In the genomic region with DNA sequence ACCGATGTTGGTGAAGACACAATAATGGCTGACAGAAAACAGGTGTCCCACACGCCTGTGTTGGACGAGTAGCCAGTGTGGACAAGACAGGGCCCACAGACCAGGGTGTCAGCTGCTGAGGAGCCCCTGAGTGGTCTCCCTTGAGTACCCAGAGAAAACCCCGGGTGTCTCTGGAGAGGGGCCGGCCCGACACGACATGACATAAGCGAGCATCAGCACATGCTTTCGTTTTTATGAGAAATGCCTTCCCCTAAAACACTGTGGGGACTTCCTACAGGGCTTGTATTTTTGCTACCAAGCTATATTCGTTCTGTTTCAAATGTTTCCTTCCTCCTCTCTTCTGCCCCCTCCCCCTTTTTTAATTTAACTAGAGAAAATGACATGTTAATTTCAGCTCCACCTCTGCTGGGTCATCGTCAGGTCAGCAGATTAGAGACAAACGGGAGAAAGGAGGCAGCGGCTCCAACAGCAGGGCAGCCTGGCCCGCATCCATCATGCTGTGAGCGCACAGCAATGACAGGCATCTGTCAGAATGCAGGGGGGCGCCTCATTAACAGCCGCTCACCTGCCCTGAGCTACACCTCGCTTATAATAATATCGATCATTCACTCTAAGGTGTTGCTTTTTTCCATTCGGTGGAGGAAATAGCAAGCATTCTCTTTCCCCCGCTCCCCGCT, we compare ENCODE assay signal across 11 cellular contexts.
DNase-seq lines count a peak whose midpoint lies in the region; ATAC-seq and TF ChIP-seq lines count a peak whose summit lies in the region.
"Had no signal": no experiment of that assay in that cellular context is flagged by ENCODE, and none has a peak within 500 bp of the region (broad histone marks: within the 10 kb centered on the region; RNA-seq: fewer than 3 reads in every experiment).

No MANE protein-coding gene starts in this region.

- ATAC-seq in GM21360 (IDR thresholded peaks at IDR 0.05; ENCODE audit: unreplicated experiment) (peak; percentile 68), GM18861 (IDR thresholded peaks at IDR 0.05; ENCODE audit: unreplicated experiment) (no peak)

- H3K4me1 ChIP-seq in A673 (ENCODE audit: insufficient read depth, low read length, poor library complexity, severe bottlenecking) (no peaks in the 10 kb centered on the region), muscle layer of colon (ENCODE audit: insufficient read depth, low read length) (no peaks in the 10 kb centered on the region), testis (no peaks in the 10 kb centered on the region), spleen (no peaks in the 10 kb centered on the region)

- 47% methylated on average over 19 to 22 of the region's 22 CpGs for WGBS in testis, 2 donors
- 37 to 52% (median 45%) methylated on average over 22 of the region's 22 CpGs for WGBS in spleen, 5 donors

- CTCF ChIA-PET in A673 (lab: Charles Lee), result no interaction called here

- DNase-seq in A673 (ENCODE audit: low spot score), result no peak
- DNase-seq in activated naive CD8-positive, alpha-beta T cell treated with anti-CD3 and anti-CD28 coated beads for 36 hours, result no peak
- no peak for DNase-seq in testis
- no peak for DNase-seq in spleen
- no peak for DNase-seq in activated CD8-positive, alpha-beta memory T cell treated with anti-CD3 and anti-CD28 coated beads for 24 hours
- DNase-seq: CD4-positive, alpha-beta T cell; T-helper 9 cell had no signal

- H3K9me3 Mint-ChIP-seq in activated naive CD8-positive, alpha-beta T cell treated with anti-CD3 and anti-CD28 coated beads for 36 hours, result no peaks in the 10 kb centered on the region
- H3K9me3 Mint-ChIP-seq: CD4-positive, alpha-beta T cell had no signal

- peak overlapping the region; percentile 49 for H3K4me3 Mint-ChIP-seq in activated naive CD8-positive, alpha-beta T cell treated with anti-CD3 and anti-CD28 coated beads for 36 hours
- H3K4me3 Mint-ChIP-seq: CD4-positive, alpha-beta T cell; natural killer cell treated with Interleukin-12 subunit alpha and Interleukin-12 subunit beta and Interleukin-15 and Interleukin-18, amount 100 ng/mL, for 72 hours had no signal

- H3K27ac ChIP-seq in A673 (ENCODE audit: low read depth, low read length, poor library complexity, severe bottlenecking) (no peak overlapping the region), muscle layer of colon (ENCODE audit: low read depth, low read length) (no peak overlapping the region), testis (no peak overlapping the region), spleen (no peak overlapping the region)

- H3K9ac ChIP-seq in muscle layer of colon (ENCODE audit: low read length), result no peak overlapping the region

- TF ChIP-seq POLR2A in testis (IDR thresholded peaks at IDR 0.05) (no peak), spleen (IDR thresholded peaks at IDR 0.05) (no peak)

- no TSS peak for BruUV-seq in A673 (replicated peaks; lab: Mats Ljungman, UMichigan)

- TF ChIP-seq CTCF in A673 (conservative IDR thresholded peaks at IDR 0.05; ENCODE audit: low read depth, low read length) (no peak), testis (IDR thresholded peaks at IDR 0.05) (no peak), spleen (IDR thresholded peaks at IDR 0.05 in 8 of 11, conservative IDR thresholded peaks at IDR 0.05 in 3 of 11) (no peak)

- intact Hi-C loops in A673 (cut with micrococcal nuclease; ENCODE audit: unreplicated experiment) (no loop called here), testis (cut with DNase I; ENCODE audit: low total_unique reads) (no loop called here), spleen (cut with DNase I; ENCODE audit: low total_unique reads) (no loop called here)

- no peaks in the 10 kb centered on the region for H3K36me3 Mint-ChIP-seq in activated naive CD8-positive, alpha-beta T cell treated with anti-CD3 and anti-CD28 coated beads for 36 hours
- H3K36me3 Mint-ChIP-seq: natural killer cell treated with Interleukin-12 subunit alpha and Interleukin-12 subunit beta and Interleukin-15 and Interleukin-18, amount 100 ng/mL, for 72 hours had no signal

- POLR2A ChIA-PET in A673 (lab: Charles Lee; ENCODE audit: low non-redundant PET), result no interaction called here

- H3K4me3 ChIP-seq in A673 (ENCODE audit: low read depth, low read length, poor library complexity, severe bottlenecking) (peak overlapping the region; percentile 19), muscle layer of colon (ENCODE audit: low read depth in 1 of 2, low read length in 2 of 2) (peak overlapping the region; percentile 3 to 52), testis (no peak overlapping the region), spleen (peak overlapping the region in 3 of 8 donors; percentile 2 to 14 (median 3))

- peaks cover 31% of the 10 kb centered on the region for H3K27me3 Mint-ChIP-seq in activated naive CD8-positive, alpha-beta T cell treated with anti-CD3 and anti-CD28 coated beads for 36 hours

- no peaks in the 10 kb centered on the region for H3K36me3 ChIP-seq in A673 (ENCODE audit: insufficient read depth, low read length, poor library complexity, severe bottlenecking)
- no peaks in the 10 kb centered on the region for H3K36me3 ChIP-seq in muscle layer of colon (ENCODE audit: insufficient read depth, low read length)
- no peaks in the 10 kb centered on the region for H3K36me3 ChIP-seq in testis (ENCODE audit: low read depth, missing control alignments)
- H3K36me3 ChIP-seq in spleen, result no peaks in the 10 kb centered on the region

- H3K9me3 ChIP-seq in A673 (ENCODE audit: low read depth, low read length, poor library complexity, severe bottlenecking) (no peaks in the 10 kb centered on the region), muscle layer of colon (ENCODE audit: low read length) (no peaks in the 10 kb centered on the region), testis (no peaks in the 10 kb centered on the region), spleen (no peaks in the 10 kb centered on the region)

- peaks cover 16% of the 10 kb centered on the region for H3K4me1 Mint-ChIP-seq in activated naive CD8-positive, alpha-beta T cell treated with anti-CD3 and anti-CD28 coated beads for 36 hours

- H3K27me3 ChIP-seq in A673 (replicated peaks; ENCODE audit: insufficient read depth, low read depth, low read length, poor library complexity) (peaks cover 44% of the 10 kb centered on the region), muscle layer of colon (ENCODE audit: control insufficient read depth in 1 of 2, insufficient read depth in 2 of 2, low read length in 2 of 2) (no peaks in the 10 kb centered on the region), testis (no peaks in the 10 kb centered on the region), spleen (replicated peaks in 1 of 7) (peaks cover 0 to 14% (median 0%) of the 10 kb centered on the region in 7 donors)

- peak overlapping the region; percentile 79 for H3K27ac Mint-ChIP-seq in activated naive CD8-positive, alpha-beta T cell treated with anti-CD3 and anti-CD28 coated beads for 36 hours
- H3K27ac Mint-ChIP-seq: CD4-positive, alpha-beta T cell; natural killer cell treated with Interleukin-12 subunit alpha and Interleukin-12 subunit beta and Interleukin-15 and Interleukin-18, amount 100 ng/mL, for 72 hours had no signal

Comparison
In these comparisons a context has a peak if more than half of its experiments do, and no peak if none do; other contexts are left out.
1. H3K4me3 ChIP-seq: peak in A673 (single experiment) and muscle layer of colon (2 of 2); none in testis (0 of 2).